In genomic region chr14:70664698-70665447, GRCh38 we compare ENCODE assay signal across 11 cellular contexts. TPM values are rescaled to one million over a fixed set of nuclear protein-coding genes. Genes with fewer than 3 reads are reported as not detected.
DNase-seq lines count a peak whose midpoint lies in the region; ATAC-seq and TF ChIP-seq lines count a peak whose summit lies in the region.
"Had no signal": no experiment of that assay in that cellular context is flagged by ENCODE, and none has a peak within 500 bp of the region (broad histone marks: within the 10 kb centered on the region; RNA-seq: fewer than 3 reads in every experiment).

No MANE protein-coding gene starts in this region.

- ATAC-seq in GM19395 (IDR thresholded peaks at IDR 0.05; ENCODE audit: unreplicated experiment) = peak; percentile 15
- peak; percentile 14 for ATAC-seq in HG03354 (IDR thresholded peaks at IDR 0.05; ENCODE audit: poor library complexity, severe bottlenecking, unreplicated experiment)
- ATAC-seq in foreskin keratinocyte = no peak
- ATAC-seq in omental fat pad (ENCODE audit: low FRiP score) = no peak
- ATAC-seq in HG03460 (IDR thresholded peaks at IDR 0.05; ENCODE audit: unreplicated experiment) = no peak
- no peak for ATAC-seq in GM21825 (IDR thresholded peaks at IDR 0.05; ENCODE audit: unreplicated experiment)
- ATAC-seq: Panc1 had no signal

- peak overlapping the region in 5 of 11 experiments; percentile 10 to 77 (median 64); a peak in 8 of 22 replicates for H3K27ac ChIP-seq in BLaER1 treated with 17β-estradiol and CSF1 and Interleukin-3, amounts not matched to agents 10 nM and 100 nM
- H3K27ac ChIP-seq in foreskin keratinocyte = peak overlapping the region; percentile 68
- H3K27ac ChIP-seq: neutrophil had no signal

- peak overlapping the region; percentile 5 to 90 (median 68) for H3K4me2 ChIP-seq in BLaER1 treated with 17β-estradiol and CSF1 and Interleukin-3, amounts not matched to agents 10 nM and 100 nM

- peak overlapping the region in 3 of 11 experiments; percentile 5 to 19 (median 10); a peak in 3 of 22 replicates for H3K9ac ChIP-seq in BLaER1 treated with 17β-estradiol and CSF1 and Interleukin-3, amounts not matched to agents 10 nM and 100 nM

- TF ChIP-seq CTCF in foreskin keratinocyte (conservative IDR thresholded peaks at IDR 0.05) (no peak), omental fat pad (IDR thresholded peaks at IDR 0.05) (no peak)

- no peaks in the 10 kb centered on the region for H4K20me1 ChIP-seq in BLaER1 treated with 17β-estradiol and CSF1 and Interleukin-3, amounts not matched to agents 10 nM and 100 nM

- peaks cover 43 to 100% (median 97%) of the 10 kb centered on the region in 10 experiments for H3K4me1 ChIP-seq in BLaER1 treated with 17β-estradiol and CSF1 and Interleukin-3, amounts not matched to agents 10 nM and 100 nM
- H3K4me1 ChIP-seq in foreskin keratinocyte = peaks cover 24% of the 10 kb centered on the region

- H3K4me3 ChIP-seq in BLaER1 treated with 17β-estradiol and CSF1 and Interleukin-3, amounts not matched to agents 10 nM and 100 nM = no peak overlapping the region

- H3K27me3 ChIP-seq in BLaER1 treated with 17β-estradiol and CSF1 and Interleukin-3, amounts not matched to agents 10 nM and 100 nM = no peaks in the 10 kb centered on the region
- no peaks in the 10 kb centered on the region for H3K27me3 ChIP-seq in foreskin keratinocyte
- H3K27me3 ChIP-seq: neutrophil had no signal

- DNase-seq in foreskin keratinocyte (no peak), omental fat pad (ENCODE audit: low spot score) (no peak), cerebellar cortex (ENCODE audit: low spot score) (no peak)
- DNase-seq: activated T-cell treated with anti-CD3 and anti-CD28 coated beads, Interleukin-2, amount 50 U/mL, for 1 hour had no signal

- H3K9me3 ChIP-seq in BLaER1 treated with 17β-estradiol and CSF1 and Interleukin-3, amounts not matched to agents 10 nM and 100 nM (replicated peaks in 1 of 11) = peaks cover 0 to 19% (median 0%) of the 10 kb centered on the region in 11 experiments; a peak in 4 of 22 replicates
- H3K9me3 ChIP-seq: neutrophil had no signal

- no peaks in the 10 kb centered on the region for H3K36me3 ChIP-seq in BLaER1 treated with 17β-estradiol and CSF1 and Interleukin-3, amounts not matched to agents 10 nM and 100 nM
- H3K36me3 ChIP-seq: neutrophil had no signal

RNA-seq across cellular contexts. Expression of gene TTC9, which starts 23.2 kb away (rescaled TPM):
- total RNA-seq in foreskin keratinocyte (0.28 and 0.95 TPM in 2 replicates), omental fat pad (1 to 10 TPM; 1.1 to 1.5 (median 1.2) TPM)
- polyA plus RNA-seq in foreskin keratinocyte = 0.29 and 0.75 TPM in 2 replicates

Comparison
In these comparisons a context has a peak if more than half of its experiments do, and no peak if none do; other contexts are left out.
1. ATAC-seq: peak in GM19395 (single experiment) and HG03354 (single experiment); none in foreskin keratinocyte (single experiment), omental fat pad (single experiment), HG03460 (single experiment) and GM21825 (single experiment).